6 cellular contexts compared by ENCODE assay signal in genomic region chr6:31972709-31973350, GRCh38. TPM values are rescaled to one million over a fixed set of nuclear protein-coding genes. Genes with fewer than 3 reads are reported as not detected.
DNase-seq lines count a peak whose midpoint lies in the region; ATAC-seq and TF ChIP-seq lines count a peak whose summit lies in the region.

No MANE protein-coding gene starts in this region.

- H3K27me3 Mint-ChIP-seq in activated T-cell treated with anti-CD3 and anti-CD28 coated beads, Interleukin-2, amount 50 U/mL, for 72 hours (ENCODE audit: low read depth): no peaks in the 10 kb centered on the region
- H3K27me3 Mint-ChIP-seq in progenitor cell of endocrine pancreas: no peaks in the 10 kb centered on the region

- peaks cover 43% of the 10 kb centered on the region for H3K4me1 Mint-ChIP-seq in activated T-cell treated with anti-CD3 and anti-CD28 coated beads, Interleukin-2, amount 50 U/mL, for 72 hours (ENCODE audit: low read depth)
- peaks cover 12% of the 10 kb centered on the region for H3K4me1 Mint-ChIP-seq in progenitor cell of endocrine pancreas (ENCODE audit: low read depth)

- H3K9me3 Mint-ChIP-seq in activated T-cell treated with anti-CD3 and anti-CD28 coated beads, Interleukin-2, amount 50 U/mL, for 72 hours: no peaks in the 10 kb centered on the region
- H3K9me3 Mint-ChIP-seq in progenitor cell of endocrine pancreas (ENCODE audit: low read depth): no peaks in the 10 kb centered on the region

- peak overlapping the region; percentile 86 to 91 for H3K4me3 Mint-ChIP-seq in activated T-cell treated with anti-CD3 and anti-CD28 coated beads, Interleukin-2, amount 50 U/mL, for 72 hours
- H3K4me3 Mint-ChIP-seq in progenitor cell of endocrine pancreas (ENCODE audit: low read depth): peak overlapping the region; percentile 95

- H3K27ac Mint-ChIP-seq in activated T-cell treated with anti-CD3 and anti-CD28 coated beads, Interleukin-2, amount 50 U/mL, for 72 hours: peak overlapping the region; percentile 94
- H3K27ac Mint-ChIP-seq in progenitor cell of endocrine pancreas: peak overlapping the region; percentile 100

- peaks cover 2 to 6% of the 10 kb centered on the region in 2 donors for H3K36me3 Mint-ChIP-seq in activated T-cell treated with anti-CD3 and anti-CD28 coated beads, Interleukin-2, amount 50 U/mL, for 72 hours (ENCODE audit: insufficient read depth in 2 of 2)
- peaks cover 22% of the 10 kb centered on the region for H3K36me3 Mint-ChIP-seq in progenitor cell of endocrine pancreas (ENCODE audit: insufficient read depth)

- no peak for TF ChIP-seq CTCF in progenitor cell of endocrine pancreas (IDR thresholded peaks at IDR 0.05; ENCODE audit: unreplicated experiment)

- no peak for DNase-seq in activated T-cell treated with anti-CD3 and anti-CD28 coated beads, Interleukin-2, amount 50 U/mL, for 72 hours
- DNase-seq in activated T-cell treated with anti-CD3 and anti-CD28 coated beads for 4 hours (no peak), dermis blood vessel endothelial cell (peak; percentile 49), progenitor cell of endocrine pancreas (ENCODE audit: low spot score, unreplicated experiment) (no peak), NCI-H2171 treated with DMSO at 0.1 percent for 48 hours (lab: John Stamatoyannopoulos, UW) (no peak)

- ATAC-seq in activated T-cell treated with anti-CD3 and anti-CD28 coated beads, Interleukin-2, amount 50 U/mL, for 72 hours (replicated peaks in 1 of 2): no peak
- ATAC-seq in GM18909 (IDR thresholded peaks at IDR 0.05; ENCODE audit: poor library complexity, unreplicated experiment): no peak

RNA-seq across cellular contexts. Expression of gene DXO, which starts 0.9 kb away (rescaled TPM):
- 10 to 100 TPM; 23.3 to 34.7 TPM for total RNA-seq in activated T-cell treated with anti-CD3 and anti-CD28 coated beads, Interleukin-2, amount 50 U/mL, for 72 hours
- total RNA-seq in dermis blood vessel endothelial cell: 12.8 and 14.6 TPM in 2 replicates
- 26.3 and 29.4 TPM in 2 replicates for total RNA-seq in progenitor cell of endocrine pancreas

RNA-seq across cellular contexts. Expression of gene C4A, which starts 9.0 kb away (rescaled TPM):
- total RNA-seq in activated T-cell treated with anti-CD3 and anti-CD28 coated beads, Interleukin-2, amount 50 U/mL, for 72 hours: 1 to 10 TPM; 6.9 to 7.6 TPM
- total RNA-seq in dermis blood vessel endothelial cell (1.5 and 2.2 TPM in 2 replicates), progenitor cell of endocrine pancreas (13.1 and 14.1 TPM in 2 replicates)

RNA-seq across cellular contexts. Expression of gene SKIC2, which starts 13.9 kb away (rescaled TPM):
- total RNA-seq in activated T-cell treated with anti-CD3 and anti-CD28 coated beads, Interleukin-2, amount 50 U/mL, for 72 hours: 10 to 100 TPM; 75.7 to 79.7 TPM
- total RNA-seq in dermis blood vessel endothelial cell: 37.3 and 48.2 TPM in 2 replicates
- total RNA-seq in progenitor cell of endocrine pancreas: 97.9 and 103 TPM in 2 replicates

RNA-seq across cellular contexts. Expression of gene NELFE, which starts 14.1 kb away (rescaled TPM):
- total RNA-seq in activated T-cell treated with anti-CD3 and anti-CD28 coated beads, Interleukin-2, amount 50 U/mL, for 72 hours: 10 to 100 TPM; 65.0 to 71.5 TPM
- 111 and 114 TPM in 2 replicates for total RNA-seq in dermis blood vessel endothelial cell
- 67.2 and 71.8 TPM in 2 replicates for total RNA-seq in progenitor cell of endocrine pancreas

RNA-seq across cellular contexts. Expression of gene CFB, which starts 26.9 kb away (rescaled TPM):
- total RNA-seq in activated T-cell treated with anti-CD3 and anti-CD28 coated beads, Interleukin-2, amount 50 U/mL, for 72 hours: 1 to 10 TPM; 1.1 to 3.5 TPM
- total RNA-seq in dermis blood vessel endothelial cell: 1.6 and 2.0 TPM in 2 replicates
- total RNA-seq in progenitor cell of endocrine pancreas: 3.9 and 4.7 TPM in 2 replicates
